Comparison of ENCODE assay signal across 1 cellular context in genomic region chr1:180521474-180522203, GRCh38.
TF ChIP-seq lines count a peak whose summit lies in the region.

No MANE protein-coding gene starts in this region.

TF ChIP-seq in K562, 482 proteins besides CTCF, POLR2A, EP300 and RAD21 (continued from another document and continues in another):
- TF ChIP-seq MGA (IDR thresholded peaks at IDR 0.05) (peak; percentile 57), RBBP5 (IDR thresholded peaks at IDR 0.05; ENCODE audit: borderline replicate concordance, insufficient read depth, low read length, poor library complexity, severe bottlenecking) (no peak), E2F3 (CRISPR knock-in tag; IDR thresholded peaks at IDR 0.05) (no peak), RBM22 (IDR thresholded peaks at IDR 0.05; ENCODE audit: low read depth, low read length, poor library complexity, severe bottlenecking) (no peak), MYBL2 (IDR thresholded peaks at IDR 0.05; ENCODE audit: low read depth) (no peak), MYBL2 (CRISPR knock-in tag; IDR thresholded peaks at IDR 0.05; ENCODE audit: borderline replicate concordance) (no peak), USF2 (CRISPR knock-in tag; IDR thresholded peaks at IDR 0.05) (peak; percentile 60), HMGN3 (IDR thresholded peaks at IDR 0.05; ENCODE audit: borderline replicate concordance, extremely low read depth, insufficient read length, low read depth, low read length) (no peak), ZBTB43 (CRISPR knock-in tag; IDR thresholded peaks at IDR 0.05) (no peak), NCOA6 (IDR thresholded peaks at IDR 0.05) (no peak), JUND (IDR thresholded peaks at IDR 0.05; ENCODE audit: borderline replicate concordance, low read depth, low read length) (peak; percentile 50; the same call in 1 of the 2 replicates), JUND (tag; IDR thresholded peaks at IDR 0.05; ENCODE audit: borderline replicate concordance, low read depth, low read length) (peak; percentile 37; the same call in 2 of the 3 replicates), XRCC4 (IDR thresholded peaks at IDR 0.05; ENCODE audit: extremely low read depth, insufficient read depth, insufficient read length) (no peak), TRIM24 (IDR thresholded peaks at IDR 0.05) (peak; percentile 37 to 49; a peak in 1 of 4 replicates), USF1 (CRISPR knock-in tag; IDR thresholded peaks at IDR 0.05) (peak; percentile 57; the same call in 1 of the 2 replicates), PCBP2 (IDR thresholded peaks at IDR 0.05; ENCODE audit: low read depth, low read length, poor library complexity, severe bottlenecking) (no peak), THRB (CRISPR knock-in tag; conservative IDR thresholded peaks at IDR 0.05) (no peak), RAD51 (IDR thresholded peaks at IDR 0.05; ENCODE audit: borderline replicate concordance, low read depth) (peak; percentile 70), ATF3 (IDR thresholded peaks at IDR 0.05) (peak; percentile 84), ATF3 (CRISPR knock-in tag; conservative IDR thresholded peaks at IDR 0.05) (no peak), FOXO4 (CRISPR knock-in tag; IDR thresholded peaks at IDR 0.05) (no peak), ZBTB33 (CRISPR knock-in tag; IDR thresholded peaks at IDR 0.05) (no peak), FOXP4 (CRISPR knock-in tag; IDR thresholded peaks at IDR 0.05; ENCODE audit: borderline replicate concordance) (no peak), TEAD4 (IDR thresholded peaks at IDR 0.05; ENCODE audit: low read length) (no peak), TEAD4 (CRISPR knock-in tag; IDR thresholded peaks at IDR 0.05; ENCODE audit: borderline replicate concordance) (no peak), POU5F1 (IDR thresholded peaks at IDR 0.05; ENCODE audit: borderline replicate concordance, low read depth, low read length, partially characterized antibody) (no peak), TFE3 (CRISPR knock-in tag; IDR thresholded peaks at IDR 0.05) (peak; percentile 26; the same call in 1 of the 2 replicates), BRF1 (IDR thresholded peaks at IDR 0.05; ENCODE audit: borderline replicate concordance, extremely low read depth, insufficient read length) (no peak), ELF2 (CRISPR knock-in tag; IDR thresholded peaks at IDR 0.05) (no peak)
